21 cellular contexts compared by ENCODE assay signal in genomic region chr10:129541748-129542487, GRCh38.
DNase-seq lines count a peak whose midpoint lies in the region; ATAC-seq, FAIRE-seq and TF ChIP-seq lines count a peak whose summit lies in the region.
"Had no signal": no experiment of that assay in that cellular context is flagged by ENCODE, and none has a peak within 500 bp of the region (broad histone marks: within the 10 kb centered on the region; RNA-seq: fewer than 3 reads in every experiment).

No MANE protein-coding gene starts in this region.

- no peaks in the 10 kb centered on the region; a peak in 1 of 7 replicates for H3K4me1 ChIP-seq in H1 (replicated peaks in 1 of 4; ENCODE audit: control insufficient read depth in 3 of 4, insufficient read depth in 4 of 4, low read length in 3 of 4)
- H3K4me1 ChIP-seq in psoas muscle = peaks cover 31% of the 10 kb centered on the region
- no peaks in the 10 kb centered on the region for H3K4me1 ChIP-seq in GM23338 (ENCODE audit: insufficient read depth)
- H3K4me1 ChIP-seq: HAP-1 had no signal

- no peak overlapping the region for H3K27ac ChIP-seq in H1 (ENCODE audit: low read depth, low read length)
- H3K27ac ChIP-seq in psoas muscle = no peak overlapping the region
- no peak overlapping the region for H3K27ac ChIP-seq in GM23338 (ENCODE audit: low read depth)
- H3K27ac ChIP-seq: 22Rv1, BLaER1 had no signal

- H2AK5ac ChIP-seq in H1 (ENCODE audit: low read depth, low read length) = 0 out of 2 replicates have a peak overlapping the region, but pooled peaks have one; percentile 13

- no peak for TF ChIP-seq RAD21 in H1 (IDR thresholded peaks at IDR 0.05 in 1 of 2, conservative IDR thresholded peaks at IDR 0.05 in 1 of 2; ENCODE audit: low read depth in 2 of 2, low read length in 2 of 2)

- POLR2A ChIA-PET in H1 (lab: Charles Lee; ENCODE audit: partially characterized antibody) = no interaction called here

- no peak for ATAC-seq in psoas muscle
- ATAC-seq in GM18909 (IDR thresholded peaks at IDR 0.05; ENCODE audit: poor library complexity, unreplicated experiment) = no peak
- no peak for ATAC-seq in GM23338
- ATAC-seq: CD8-positive, alpha-beta T cell; GM12878 had no signal

- CTCF ChIA-PET in H1 (lab: Charles Lee; ENCODE audit: partially characterized antibody) = interaction anchor here (1.7 kb wide), 1 partner anchor 12 kb away, joined by 7 read pairs; no protein-coding TSS in a partner anchor

- no peak for FAIRE-seq in H1 (lab: Jason Lieb, UNC)
- FAIRE-seq: A204.1, GM12878 had no signal

- no peak for TF ChIP-seq POLR2A in H1 (IDR thresholded peaks at IDR 0.05; ENCODE audit: control extremely low read depth in 1 of 2, low read depth in 2 of 2, low read length in 2 of 2)

- H4K5ac ChIP-seq in H1 (ENCODE audit: insufficient read length, low read depth, low read length) = no peak overlapping the region

- no peak overlapping the region for H3K14ac ChIP-seq in H1 (ENCODE audit: insufficient read length)

- H2BK15ac ChIP-seq in H1 (ENCODE audit: low read length) = no peak overlapping the region

- H3K36me3 ChIP-seq in H1 (ENCODE audit: control insufficient read depth in 2 of 4, insufficient read depth in 4 of 4, low read length in 3 of 4) (no peaks in the 10 kb centered on the region), psoas muscle (ENCODE audit: insufficient read depth in 1 of 2, low read depth in 1 of 2) (peaks cover 0 to 2% of the 10 kb centered on the region in 2 donors), GM23338 (ENCODE audit: insufficient read depth) (no peaks in the 10 kb centered on the region)
- H3K36me3 ChIP-seq: HAP-1 had no signal

- H3K4ac ChIP-seq in H1 (replicated peaks; ENCODE audit: insufficient read length, low read depth, low read length) = no peak overlapping the region

- no peak for TF ChIP-seq EP300 in H1 (IDR thresholded peaks at IDR 0.05; ENCODE audit: borderline replicate concordance in 1 of 2, low read depth in 2 of 2, low read length in 2 of 2)

- H4K20me1 ChIP-seq in H1 (replicated peaks in 1 of 2; ENCODE audit: control insufficient read depth in 1 of 2, insufficient read depth in 2 of 2, low read length in 2 of 2) = no peaks in the 10 kb centered on the region
- no peaks in the 10 kb centered on the region for H4K20me1 ChIP-seq in GM23338 (replicated peaks; ENCODE audit: insufficient read depth)

- H3K4me3 ChIP-seq in H1 (ENCODE audit: extremely low read depth in 1 of 4, insufficient read depth in 2 of 4, low read depth in 3 of 4, low read length in 4 of 4) (no peak overlapping the region), psoas muscle (peak overlapping the region; percentile 11), GM23338 (no peak overlapping the region)
- H3K4me3 ChIP-seq: BLaER1, GM12878, HAP-1 had no signal

- no peaks in the 10 kb centered on the region; the same call in 1 of the 2 replicates for H3K79me1 ChIP-seq in H1 (ENCODE audit: low read depth, low read length)

- no peak overlapping the region for H3K4me2 ChIP-seq in H1 (ENCODE audit: insufficient read depth in 1 of 2, low read depth in 2 of 2, low read length in 2 of 2)
- H3K4me2 ChIP-seq in GM23338 = no peak overlapping the region
- H3K4me2 ChIP-seq: BLaER1 had no signal

- no peak overlapping the region for H3K9ac ChIP-seq in H1 (replicated peaks in 1 of 4; ENCODE audit: extremely low read depth in 1 of 4, low read depth in 3 of 4, low read length in 3 of 4)
- H3K9ac ChIP-seq: BLaER1 had no signal

- peaks cover 45% of the 10 kb centered on the region for H3K4me1 Mint-ChIP-seq in nephron progenitor cell
- peaks cover 9% of the 10 kb centered on the region; the same call in 2 of the 3 replicates for H3K4me1 Mint-ChIP-seq in GM23338
- H3K4me1 Mint-ChIP-seq: B cell had no signal

- no peak overlapping the region for H3K56ac ChIP-seq in H1 (replicated peaks; ENCODE audit: insufficient read length, low read depth, low read length)

- peaks cover 17% of the 10 kb centered on the region for H3K9me3 Mint-ChIP-seq in nephron progenitor cell
- no peaks in the 10 kb centered on the region; the same call in 2 of the 3 replicates for H3K9me3 Mint-ChIP-seq in GM23338
- H3K9me3 Mint-ChIP-seq: HFFc6 had no signal

- DNase-seq in NCI-H748 (lab: John Stamatoyannopoulos, UW; ENCODE audit: unreplicated experiment) (peak; percentile 38), NCI-H748 treated with DMSO at 0.1 percent for 48 hours (lab: John Stamatoyannopoulos, UW) (no peak), H1 (ENCODE audit: low read depth in 1 of 2, low spot score in 2 of 2) (no peak), nephron progenitor cell (no peak), psoas muscle (peak in 1 of 2 donors; percentile 26), NCI-H1694 treated with DMSO at 0.1 percent for 48 hours (lab: John Stamatoyannopoulos, UW) (no peak), GM23338 (ENCODE audit: low spot score) (no peak)
- DNase-seq: Caco-2; CD4-positive, CD25-positive, alpha-beta regulatory T cell; CD8-positive, alpha-beta T cell; DMS79; EL; GDM1; HFFc6 had no signal

- H2BK20ac ChIP-seq in H1 (ENCODE audit: low read length) = no peak overlapping the region

- peak overlapping the region; percentile 59 for H4K8ac ChIP-seq in H1 (ENCODE audit: extremely low read depth, insufficient read depth, low read length)

- no peak for TF ChIP-seq CTCF in H1 (IDR thresholded peaks at IDR 0.05; ENCODE audit: control extremely low read depth in 1 of 3, insufficient read depth in 1 of 3, low read depth in 1 of 3, low read length in 3 of 3)
- TF ChIP-seq CTCF in nephron progenitor cell (IDR thresholded peaks at IDR 0.05) = no peak
- TF ChIP-seq CTCF in psoas muscle (IDR thresholded peaks at IDR 0.05) = no peak
- no peak for TF ChIP-seq CTCF in GM23338 (conservative IDR thresholded peaks at IDR 0.05; ENCODE audit: low read depth in 2 of 2)

- no peaks in the 10 kb centered on the region for H3K23me2 ChIP-seq in H1 (ENCODE audit: low read depth, low read length)

- 88% methylated on average over 21 of the region's 21 CpGs; no CpG with 5 or more reads in 1 of the 2 experiments for WGBS in H1 (ENCODE audit: extremely low coverage in 1 of 2, insufficient coverage in 1 of 2, insufficient read length in 1 of 2, insufficient replicate concordance in 2 of 2, low coverage in 1 of 2, low lambda C conversion rate in 2 of 2, missing lambda C conversion rate in 1 of 2), 2 experiments
- WGBS in psoas muscle, 3 donors = 93 to 97% (median 93%) methylated on average over 21 of the region's 21 CpGs

- H3K27me3 Mint-ChIP-seq in nephron progenitor cell (ENCODE audit: low read depth, poor library complexity) (peaks cover 11% of the 10 kb centered on the region), GM23338 (ENCODE audit: insufficient read depth, low read depth, poor library complexity) (peaks cover 2% of the 10 kb centered on the region)
- H3K27me3 Mint-ChIP-seq: B cell; CD4-positive, CD25-positive, alpha-beta regulatory T cell had no signal

- no peak overlapping the region for H4K91ac ChIP-seq in H1 (replicated peaks; ENCODE audit: insufficient read length, low read length)

- intact Hi-C loops in psoas muscle (cut with DNase I) = loop anchor here in 1 of 2 donors (10.0 kb wide), 1 partner anchor 507 kb away; no protein-coding TSS in a partner anchor

- H2AFZ ChIP-seq in H1 (ENCODE audit: low read length) (no peak overlapping the region), GM23338 (no peak overlapping the region)

- H2BK12ac ChIP-seq in H1 (ENCODE audit: low read depth, low read length) = no peak overlapping the region

- H3F3A ChIP-seq in GM23338 (replicated peaks; ENCODE audit: low read depth) = no peaks in the 10 kb centered on the region

- H2BK120ac ChIP-seq in H1 (replicated peaks; ENCODE audit: low read depth, low read length) = no peak overlapping the region

- no peak overlapping the region for H2BK5ac ChIP-seq in H1 (ENCODE audit: low read depth, low read length)

- no peak overlapping the region for H3K23ac ChIP-seq in H1 (ENCODE audit: insufficient read length)

- H3K18ac ChIP-seq in H1 (ENCODE audit: extremely low read depth, low read length) = peak overlapping the region; percentile 32

- H3K27ac Mint-ChIP-seq in nephron progenitor cell (peak overlapping the region; percentile 47), GM23338 (no peak overlapping the region)
- H3K27ac Mint-ChIP-seq: B cell; CD8-positive, alpha-beta T cell; HFFc6 had no signal

- H3K27me3 ChIP-seq in H1 (replicated peaks in 1 of 4; ENCODE audit: control insufficient read depth in 3 of 4, extremely low read depth in 1 of 4, insufficient read depth in 3 of 4, low read length in 3 of 4) (no peaks in the 10 kb centered on the region), psoas muscle (ENCODE audit: insufficient read depth in 3 of 3, low read length in 2 of 3) (no peaks in the 10 kb centered on the region), GM23338 (ENCODE audit: insufficient read depth) (no peaks in the 10 kb centered on the region)
- H3K27me3 ChIP-seq: BLaER1 had no signal

- no peak overlapping the region for H3K4me3 Mint-ChIP-seq in nephron progenitor cell
- H3K4me3 Mint-ChIP-seq in GM23338 = no peak overlapping the region
- H3K4me3 Mint-ChIP-seq: B cell; CD4-positive, CD25-positive, alpha-beta regulatory T cell; CD8-positive, alpha-beta T cell; HFFc6 had no signal

- H3K36me3 Mint-ChIP-seq in nephron progenitor cell (ENCODE audit: low read depth) (peaks cover 50% of the 10 kb centered on the region), GM23338 (ENCODE audit: low read depth) (peaks cover 10% of the 10 kb centered on the region; the same call in 1 of the 3 replicates)

- no peaks in the 10 kb centered on the region for H3K79me2 ChIP-seq in H1 (ENCODE audit: control insufficient read depth in 1 of 2, insufficient read depth in 2 of 2, low read length in 2 of 2)
- no peaks in the 10 kb centered on the region for H3K79me2 ChIP-seq in GM23338 (replicated peaks; ENCODE audit: insufficient read depth)

- no peaks in the 10 kb centered on the region for H3K9me2 ChIP-seq in GM23338 (ENCODE audit: insufficient read depth)

- H3K9me3 ChIP-seq in H1 (ENCODE audit: insufficient read depth in 2 of 2, low read depth in 1 of 2, low read length in 1 of 2) (no peaks in the 10 kb centered on the region), psoas muscle (no peaks in the 10 kb centered on the region)
- H3K9me3 ChIP-seq: Caco-2, HAP-1 had no signal

TF ChIP-seq in H1, 55 proteins besides CTCF, POLR2A, EP300 and RAD21 (continues in another document):
- TF ChIP-seq USF2 (IDR thresholded peaks at IDR 0.05; ENCODE audit: low read length) = no peak

TF ChIP-seq in GM23338, 12 proteins besides CTCF, POLR2A, EP300 and RAD21 (continues in another document):
- TF ChIP-seq STAT1 (IDR thresholded peaks at IDR 0.05; ENCODE audit: unreplicated experiment) = no peak
